In the genomic region with DNA sequence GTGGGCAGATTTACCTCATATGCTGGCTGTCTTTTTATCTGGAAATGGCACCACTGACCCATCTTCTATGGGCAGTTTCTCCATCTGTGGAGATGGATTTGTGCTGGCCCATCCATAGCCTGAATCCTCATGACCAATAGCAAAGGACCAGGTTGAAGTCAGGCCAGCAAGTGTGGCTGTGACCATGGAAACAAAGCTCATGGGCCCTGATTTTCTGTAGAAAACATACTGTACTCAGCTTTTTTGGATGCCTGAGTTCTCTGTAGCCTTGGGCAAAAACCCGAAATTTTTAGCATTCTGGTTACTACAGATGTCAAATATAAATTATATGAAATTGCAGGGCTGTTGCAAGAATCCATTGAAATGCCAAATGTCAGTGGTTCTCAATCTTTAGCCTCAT, we compare ENCODE assay signal across 16 cellular contexts.
DNase-seq lines count a peak whose midpoint lies in the region; TF ChIP-seq lines count a peak whose summit lies in the region.
"Had no signal": no experiment of that assay in that cellular context is flagged by ENCODE, and none has a peak within 500 bp of the region (broad histone marks: within the 10 kb centered on the region; RNA-seq: fewer than 3 reads in every experiment).

No MANE protein-coding gene starts in this region.

- DNase-seq in AG08395 (ENCODE audit: low spot score) (peak; percentile 33), GM03348 (ENCODE audit: low spot score) (peak; percentile 20), dedifferentiated amniotic fluid mesenchymal stem cell (ENCODE audit: extremely low spot score) (peak; percentile 85), osteocyte (ENCODE audit: extremely low spot score, unreplicated experiment) (no peak), erythroblast (lab: John Stamatoyannopoulos, UW) (no peak), DMS53 (lab: John Stamatoyannopoulos, UW) (no peak), KG1 (lab: John Stamatoyannopoulos, UW) (no peak)
- DNase-seq: BE2C, DMS79, NCI-H1105 treated with DMSO at 0.1 percent for 48 hours, NCI-H2029 treated with DMSO at 0.1 percent for 48 hours, NCI-H2171, NCI-H345, NCI-H524, NCI-H82, SJCRH30 had no signal

- peaks cover 45% of the 10 kb centered on the region for H3K4me1 Mint-ChIP-seq in osteocyte (ENCODE audit: unreplicated experiment)

- no peak overlapping the region for H3K4me3 Mint-ChIP-seq in osteocyte (ENCODE audit: unreplicated experiment)

- peak overlapping the region; percentile 92 for H3K27ac Mint-ChIP-seq in osteocyte (ENCODE audit: unreplicated experiment)

- H3K9me3 Mint-ChIP-seq in osteocyte (ENCODE audit: unreplicated experiment) = peaks cover 3% of the 10 kb centered on the region

- no peaks in the 10 kb centered on the region for H3K27me3 Mint-ChIP-seq in osteocyte (ENCODE audit: unreplicated experiment)

- no peak for TF ChIP-seq POLR2A in erythroblast (IDR thresholded peaks at IDR 0.05; ENCODE audit: low read length)

- peaks cover 14% of the 10 kb centered on the region for H3K36me3 Mint-ChIP-seq in osteocyte (ENCODE audit: unreplicated experiment)

- TF ChIP-seq CTCF in osteocyte (IDR thresholded peaks at IDR 0.05) = no peak

Comparison
In these comparisons a context has a peak if more than half of its experiments do, and no peak if none do; other contexts are left out.
1. DNase-seq: peak in AG08395 (single experiment), GM03348 (single experiment) and dedifferentiated amniotic fluid mesenchymal stem cell (single experiment); none in osteocyte (single experiment), erythroblast (0 of 2), DMS53 (single experiment) and KG1 (single experiment).